Comparison of ENCODE assay signal across 8 cellular contexts in the genomic region with DNA sequence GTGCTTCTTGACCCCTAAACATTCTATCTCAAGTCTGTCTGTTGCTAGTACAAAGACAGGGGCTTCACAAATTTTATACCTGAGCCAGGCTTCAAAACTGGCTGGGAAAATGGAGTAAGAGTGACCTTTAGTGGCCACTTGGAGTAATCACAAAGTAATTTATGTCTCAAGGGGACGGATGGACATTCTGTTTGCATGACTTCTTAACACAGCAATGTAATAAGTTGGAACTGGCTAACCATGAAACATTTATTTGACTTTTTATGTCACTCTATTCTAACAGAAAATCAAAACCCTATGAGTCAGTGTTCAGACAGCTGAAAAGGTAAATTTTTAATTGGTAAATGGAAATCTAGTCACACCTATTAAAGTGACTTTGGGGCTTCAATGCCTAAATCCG.
DNase-seq lines count a peak whose midpoint lies in the region; ATAC-seq and TF ChIP-seq lines count a peak whose summit lies in the region.

No MANE protein-coding gene starts in this region.

- no peak overlapping the region for H3K4me3 Mint-ChIP-seq in WTC11
- no peak overlapping the region for H3K4me3 Mint-ChIP-seq in T-cell
- no peak overlapping the region for H3K4me3 Mint-ChIP-seq in activated T-helper 1 cell treated with anti-CD3 and anti-CD28 coated beads, Interleukin-12 subunit alpha, Interleukin-12 subunit beta, Interleukin-2, Interleukin-4 antibody, amounts not matched to agents 30 ng/mL and 10 ng/mL and 1 ng/mL, durations not matched to agents 14 hours and 24 hours and 36 hours

- POLR2A ChIA-PET in WTC11 (lab: Charles Lee) (no interaction called here), T-cell (lab: Charles Lee) (no interaction called here)

- DNase-seq in Caki2 (ENCODE audit: low read depth) (peak; percentile 65), NCI-H128 (lab: John Stamatoyannopoulos, UW; ENCODE audit: unreplicated experiment) (peak; percentile 0), WTC11 (ENCODE audit: low spot score) (no peak), hepatic stellate cell (ENCODE audit: low spot score) (peak; percentile 15), stromal cell of bone marrow (ENCODE audit: low read depth) (peak; percentile 75), T-cell (no peak)
- DNase-seq in activated T-helper 1 cell treated with anti-CD3 and anti-CD28 coated beads, Interleukin-12 subunit alpha, Interleukin-12 subunit beta, Interleukin-2, Interleukin-4 antibody, amounts not matched to agents 30 ng/mL and 10 ng/mL and 1 ng/mL, durations not matched to agents 14 hours and 24 hours and 36 hours (ENCODE audit: low spot score) = no peak

- H3K4me1 Mint-ChIP-seq in WTC11 (no peaks in the 10 kb centered on the region), T-cell (no peaks in the 10 kb centered on the region)
- H3K4me1 Mint-ChIP-seq in activated T-helper 1 cell treated with anti-CD3 and anti-CD28 coated beads, Interleukin-12 subunit alpha, Interleukin-12 subunit beta, Interleukin-2, Interleukin-4 antibody, amounts not matched to agents 30 ng/mL and 10 ng/mL and 1 ng/mL, durations not matched to agents 14 hours and 24 hours and 36 hours (ENCODE audit: low read depth) = no peaks in the 10 kb centered on the region

- H3K9me3 Mint-ChIP-seq in WTC11 (peaks cover 4% of the 10 kb centered on the region; the same call in 1 of the 2 replicates), T-cell (no peaks in the 10 kb centered on the region)
- H3K9me3 Mint-ChIP-seq in activated T-helper 1 cell treated with anti-CD3 and anti-CD28 coated beads, Interleukin-12 subunit alpha, Interleukin-12 subunit beta, Interleukin-2, Interleukin-4 antibody, amounts not matched to agents 30 ng/mL and 10 ng/mL and 1 ng/mL, durations not matched to agents 14 hours and 24 hours and 36 hours = no peaks in the 10 kb centered on the region

- TF ChIP-seq CTCF in WTC11 (IDR thresholded peaks at IDR 0.05) = peak; percentile 46; the same call in 1 of the 2 replicates

- CTCF ChIA-PET in WTC11 (lab: Charles Lee) (interaction anchor here (0.9 kb wide), 1 partner anchor 339 kb away, joined by 5 read pairs; no protein-coding TSS in a partner anchor), T-cell (lab: Charles Lee) (no interaction called here)

- H3K27me3 Mint-ChIP-seq in WTC11 (ENCODE audit: low read depth) = no peaks in the 10 kb centered on the region
- H3K27me3 Mint-ChIP-seq in T-cell = no peaks in the 10 kb centered on the region
- no peaks in the 10 kb centered on the region for H3K27me3 Mint-ChIP-seq in activated T-helper 1 cell treated with anti-CD3 and anti-CD28 coated beads, Interleukin-12 subunit alpha, Interleukin-12 subunit beta, Interleukin-2, Interleukin-4 antibody, amounts not matched to agents 30 ng/mL and 10 ng/mL and 1 ng/mL, durations not matched to agents 14 hours and 24 hours and 36 hours (ENCODE audit: insufficient read depth)

- intact Hi-C loops in activated T-helper 1 cell treated with anti-CD3 and anti-CD28 coated beads, Interleukin-12 subunit alpha, Interleukin-12 subunit beta, Interleukin-2, Interleukin-4 antibody, amounts not matched to agents 30 ng/mL and 10 ng/mL and 1 ng/mL, durations not matched to agents 14 hours and 24 hours and 36 hours (cut with micrococcal nuclease) = loop anchor here (5.0 to 10.0 kb wide), 2 partner anchors 340 to 757 kb away; no protein-coding TSS in a partner anchor

- H3K27ac Mint-ChIP-seq in WTC11 = no peak overlapping the region
- no peak overlapping the region for H3K27ac Mint-ChIP-seq in T-cell
- no peak overlapping the region for H3K27ac Mint-ChIP-seq in activated T-helper 1 cell treated with anti-CD3 and anti-CD28 coated beads, Interleukin-12 subunit alpha, Interleukin-12 subunit beta, Interleukin-2, Interleukin-4 antibody, amounts not matched to agents 30 ng/mL and 10 ng/mL and 1 ng/mL, durations not matched to agents 14 hours and 24 hours and 36 hours

- no peaks in the 10 kb centered on the region for H3K36me3 Mint-ChIP-seq in WTC11
- H3K36me3 Mint-ChIP-seq in T-cell = no peaks in the 10 kb centered on the region
- H3K36me3 Mint-ChIP-seq in activated T-helper 1 cell treated with anti-CD3 and anti-CD28 coated beads, Interleukin-12 subunit alpha, Interleukin-12 subunit beta, Interleukin-2, Interleukin-4 antibody, amounts not matched to agents 30 ng/mL and 10 ng/mL and 1 ng/mL, durations not matched to agents 14 hours and 24 hours and 36 hours (ENCODE audit: low read depth) = no peaks in the 10 kb centered on the region

- in situ Hi-C loops in Caki2 (cut with HindIII; ENCODE audit: low pct_unique_long_range_greater_than_20kb, low sequenced_read_pairs) = no loop called here

- ATAC-seq in GM21576 (IDR thresholded peaks at IDR 0.05; ENCODE audit: unreplicated experiment) = peak; percentile 79
- peak; percentile 82 for ATAC-seq in WTC11
- ATAC-seq in T-cell (replicated peaks in 1 of 4) = no peak

TF ChIP-seq in WTC11, 78 proteins besides CTCF, POLR2A, EP300 and RAD21 (continues in another document):
- TF ChIP-seq ZNF396 (CRISPR knock-in tag; IDR thresholded peaks at IDR 0.05; ENCODE audit: borderline replicate concordance) (no peak), PRRX2 (CRISPR knock-in tag; IDR thresholded peaks at IDR 0.05) (no peak), RELA (CRISPR knock-in tag; IDR thresholded peaks at IDR 0.05; ENCODE audit: borderline replicate concordance) (no peak), HMGA2 (CRISPR knock-in tag; IDR thresholded peaks at IDR 0.05) (no peak), TP53 (CRISPR knock-in tag; IDR thresholded peaks at IDR 0.05) (no peak), NFATC4 (CRISPR knock-in tag; IDR thresholded peaks at IDR 0.05) (no peak), NR2C2 (CRISPR knock-in tag; IDR thresholded peaks at IDR 0.05) (no peak), TEAD1 (CRISPR knock-in tag; IDR thresholded peaks at IDR 0.05) (no peak)
- TF ChIP-seq, protein P1, sequence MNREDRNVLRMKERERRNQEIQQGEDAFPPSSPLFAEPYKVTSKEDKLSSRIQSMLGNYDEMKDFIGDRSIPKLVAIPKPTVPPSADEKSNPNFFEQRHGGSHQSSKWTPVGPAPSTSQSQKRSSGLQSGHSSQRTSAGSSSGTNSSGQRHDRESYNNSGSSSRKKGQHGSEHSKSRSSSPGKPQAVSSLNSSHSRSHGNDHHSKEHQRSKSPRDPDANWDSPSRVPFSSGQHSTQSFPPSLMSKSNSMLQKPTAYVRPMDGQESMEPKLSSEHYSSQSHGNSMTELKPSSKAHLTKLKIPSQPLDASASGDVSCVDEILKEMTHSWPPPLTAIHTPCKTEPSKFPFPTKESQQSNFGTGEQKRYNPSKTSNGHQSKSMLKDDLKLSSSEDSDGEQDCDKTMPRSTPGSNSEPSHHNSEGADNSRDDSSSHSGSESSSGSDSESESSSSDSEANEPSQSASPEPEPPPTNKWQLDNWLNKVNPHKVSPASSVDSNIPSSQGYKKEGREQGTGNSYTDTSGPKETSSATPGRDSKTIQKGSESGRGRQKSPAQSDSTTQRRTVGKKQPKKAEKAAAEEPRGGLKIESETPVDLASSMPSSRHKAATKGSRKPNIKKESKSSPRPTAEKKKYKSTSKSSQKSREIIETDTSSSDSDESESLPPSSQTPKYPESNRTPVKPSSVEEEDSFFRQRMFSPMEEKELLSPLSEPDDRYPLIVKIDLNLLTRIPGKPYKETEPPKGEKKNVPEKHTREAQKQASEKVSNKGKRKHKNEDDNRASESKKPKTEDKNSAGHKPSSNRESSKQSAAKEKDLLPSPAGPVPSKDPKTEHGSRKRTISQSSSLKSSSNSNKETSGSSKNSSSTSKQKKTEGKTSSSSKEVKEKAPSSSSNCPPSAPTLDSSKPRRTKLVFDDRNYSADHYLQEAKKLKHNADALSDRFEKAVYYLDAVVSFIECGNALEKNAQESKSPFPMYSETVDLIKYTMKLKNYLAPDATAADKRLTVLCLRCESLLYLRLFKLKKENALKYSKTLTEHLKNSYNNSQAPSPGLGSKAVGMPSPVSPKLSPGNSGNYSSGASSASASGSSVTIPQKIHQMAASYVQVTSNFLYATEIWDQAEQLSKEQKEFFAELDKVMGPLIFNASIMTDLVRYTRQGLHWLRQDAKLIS (CRISPR knock-in tag; IDR thresholded peaks at IDR 0.05; ENCODE audit: borderline replicate concordance) = no peak
- TF ChIP-seq, protein P2, sequence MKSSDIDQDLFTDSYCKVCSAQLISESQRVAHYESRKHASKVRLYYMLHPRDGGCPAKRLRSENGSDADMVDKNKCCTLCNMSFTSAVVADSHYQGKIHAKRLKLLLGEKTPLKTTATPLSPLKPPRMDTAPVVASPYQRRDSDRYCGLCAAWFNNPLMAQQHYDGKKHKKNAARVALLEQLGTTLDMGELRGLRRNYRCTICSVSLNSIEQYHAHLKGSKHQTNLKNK (CRISPR knock-in tag; IDR thresholded peaks at IDR 0.05) = no peak
- TF ChIP-seq, protein P3, sequence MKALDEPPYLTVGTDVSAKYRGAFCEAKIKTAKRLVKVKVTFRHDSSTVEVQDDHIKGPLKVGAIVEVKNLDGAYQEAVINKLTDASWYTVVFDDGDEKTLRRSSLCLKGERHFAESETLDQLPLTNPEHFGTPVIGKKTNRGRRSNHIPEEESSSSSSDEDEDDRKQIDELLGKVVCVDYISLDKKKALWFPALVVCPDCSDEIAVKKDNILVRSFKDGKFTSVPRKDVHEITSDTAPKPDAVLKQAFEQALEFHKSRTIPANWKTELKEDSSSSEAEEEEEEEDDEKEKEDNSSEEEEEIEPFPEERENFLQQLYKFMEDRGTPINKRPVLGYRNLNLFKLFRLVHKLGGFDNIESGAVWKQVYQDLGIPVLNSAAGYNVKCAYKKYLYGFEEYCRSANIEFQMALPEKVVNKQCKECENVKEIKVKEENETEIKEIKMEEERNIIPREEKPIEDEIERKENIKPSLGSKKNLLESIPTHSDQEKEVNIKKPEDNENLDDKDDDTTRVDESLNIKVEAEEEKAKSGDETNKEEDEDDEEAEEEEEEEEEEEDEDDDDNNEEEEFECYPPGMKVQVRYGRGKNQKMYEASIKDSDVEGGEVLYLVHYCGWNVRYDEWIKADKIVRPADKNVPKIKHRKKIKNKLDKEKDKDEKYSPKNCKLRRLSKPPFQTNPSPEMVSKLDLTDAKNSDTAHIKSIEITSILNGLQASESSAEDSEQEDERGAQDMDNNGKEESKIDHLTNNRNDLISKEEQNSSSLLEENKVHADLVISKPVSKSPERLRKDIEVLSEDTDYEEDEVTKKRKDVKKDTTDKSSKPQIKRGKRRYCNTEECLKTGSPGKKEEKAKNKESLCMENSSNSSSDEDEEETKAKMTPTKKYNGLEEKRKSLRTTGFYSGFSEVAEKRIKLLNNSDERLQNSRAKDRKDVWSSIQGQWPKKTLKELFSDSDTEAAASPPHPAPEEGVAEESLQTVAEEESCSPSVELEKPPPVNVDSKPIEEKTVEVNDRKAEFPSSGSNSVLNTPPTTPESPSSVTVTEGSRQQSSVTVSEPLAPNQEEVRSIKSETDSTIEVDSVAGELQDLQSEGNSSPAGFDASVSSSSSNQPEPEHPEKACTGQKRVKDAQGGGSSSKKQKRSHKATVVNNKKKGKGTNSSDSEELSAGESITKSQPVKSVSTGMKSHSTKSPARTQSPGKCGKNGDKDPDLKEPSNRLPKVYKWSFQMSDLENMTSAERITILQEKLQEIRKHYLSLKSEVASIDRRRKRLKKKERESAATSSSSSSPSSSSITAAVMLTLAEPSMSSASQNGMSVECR (CRISPR knock-in tag; IDR thresholded peaks at IDR 0.05; ENCODE audit: borderline replicate concordance) = no peak

Comparison
In these comparisons a context has a peak if more than half of its experiments do, and no peak if none do; other contexts are left out.
1. DNase-seq: peak in Caki2 (single experiment), NCI-H128 (single experiment), hepatic stellate cell (single experiment) and stromal cell of bone marrow (single experiment); none in WTC11 (single experiment), T-cell (0 of 34) and activated T-helper 1 cell treated with anti-CD3 and anti-CD28 coated beads, Interleukin-12 subunit alpha, Interleukin-12 subunit beta, Interleukin-2, Interleukin-4 antibody, amounts not matched to agents 30 ng/mL and 10 ng/mL and 1 ng/mL, durations not matched to agents 14 hours and 24 hours and 36 hours (single experiment).
2. ATAC-seq: peak in GM21576 (single experiment) and WTC11 (single experiment); none in T-cell (0 of 4).